8 cellular contexts compared by ENCODE assay signal in the genomic region with DNA sequence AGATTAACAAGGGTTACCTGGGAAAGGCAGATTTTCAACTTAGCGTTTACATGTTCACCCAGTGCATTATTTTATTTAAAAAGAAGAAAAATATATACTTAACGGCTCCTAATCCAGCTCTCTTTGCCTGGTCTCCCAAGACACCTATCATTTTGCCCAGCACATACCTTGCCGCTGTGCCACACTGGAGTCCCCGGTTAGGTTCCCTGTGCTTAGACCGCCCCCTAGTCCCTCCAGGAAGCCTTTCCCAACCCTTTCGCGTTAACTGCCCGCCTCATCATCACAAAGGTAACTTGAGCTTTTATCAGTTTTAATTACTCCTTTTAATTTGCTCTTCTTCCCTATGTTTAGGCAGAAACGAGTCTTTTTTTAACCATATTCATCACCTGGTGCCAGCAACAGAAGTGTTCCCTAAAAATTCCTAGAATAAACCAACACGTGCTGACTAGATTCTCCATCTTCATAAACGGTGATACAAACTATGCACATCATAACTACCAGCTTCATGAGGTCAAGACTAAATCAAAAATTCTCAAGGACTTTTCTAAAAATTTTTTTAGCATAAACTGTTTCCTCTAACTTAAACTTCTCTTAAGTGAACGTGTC. TPM values are rescaled to one million over a fixed set of nuclear protein-coding genes. Genes with fewer than 3 reads are reported as not detected.
DNase-seq lines count a peak whose midpoint lies in the region; ATAC-seq and TF ChIP-seq lines count a peak whose summit lies in the region.

No MANE protein-coding gene starts in this region.

- in situ Hi-C loops in transverse colon (cut with MboI; ENCODE audit: low pct_ligation_motif_present in 1 of 4, low pct_unique_long_range_greater_than_20kb in 1 of 4, low sequenced_read_pairs in 3 of 4) = no loop called here

- H3K27me3 ChIP-seq in lower lobe of right lung (ENCODE audit: low read depth) = no peaks in the 10 kb centered on the region
- H3K27me3 ChIP-seq in transverse colon = no peaks in the 10 kb centered on the region

- TF ChIP-seq CTCF in lower lobe of right lung (IDR thresholded peaks at IDR 0.05) = peak; percentile 16
- peak in 1 of 5 experiments; percentile 14 for TF ChIP-seq CTCF in transverse colon (IDR thresholded peaks at IDR 0.05)

- H3K4me3 Mint-ChIP-seq in activated T-cell treated with anti-CD3 and anti-CD28 coated beads, Interleukin-2, amount 50 U/mL, for 72 hours = peak overlapping the region; percentile 83 to 89

- peak overlapping the region; percentile 64 for H3K4me3 ChIP-seq in lower lobe of right lung
- peak overlapping the region in 3 of 4 donors; percentile 32 to 63 (median 55) for H3K4me3 ChIP-seq in transverse colon

- peaks cover 3 to 18% of the 10 kb centered on the region in 2 donors for H3K36me3 Mint-ChIP-seq in activated T-cell treated with anti-CD3 and anti-CD28 coated beads, Interleukin-2, amount 50 U/mL, for 72 hours (ENCODE audit: insufficient read depth in 2 of 2)

- WGBS in transverse colon (ENCODE audit: low coverage in 1 of 2), 2 donors = 31 to 33% methylated on average over 7 to 12 of the region's 12 CpGs

- peaks cover 12% of the 10 kb centered on the region for H3K4me1 ChIP-seq in lower lobe of right lung
- H3K4me1 ChIP-seq in transverse colon = peaks cover 3 to 12% (median 6%) of the 10 kb centered on the region in 4 donors

- H3K27ac Mint-ChIP-seq in activated T-cell treated with anti-CD3 and anti-CD28 coated beads, Interleukin-2, amount 50 U/mL, for 72 hours = peak overlapping the region; percentile 54

- no peak for TF ChIP-seq POLR2A in transverse colon (IDR thresholded peaks at IDR 0.05)

- H3K9me3 Mint-ChIP-seq in activated T-cell treated with anti-CD3 and anti-CD28 coated beads, Interleukin-2, amount 50 U/mL, for 72 hours = no peaks in the 10 kb centered on the region

- H3K9me3 ChIP-seq in lower lobe of right lung (no peaks in the 10 kb centered on the region), transverse colon (no peaks in the 10 kb centered on the region)

- DNase-seq in activated T-cell treated with anti-CD3 and anti-CD28 coated beads, Interleukin-2, amount 50 U/mL, for 72 hours = no peak
- DNase-seq in activated T-cell treated with anti-CD3 and anti-CD28 coated beads, Interleukin-2, amount 50 U/mL, for 48 hours = no peak
- peak; percentile 60 to 77 for DNase-seq in NCI-H526 (lab: John Stamatoyannopoulos, UW)
- no peak for DNase-seq in lower lobe of right lung
- peak; percentile 48 for DNase-seq in transverse colon
- DNase-seq in middle frontal gyrus (ENCODE audit: extremely low spot score, low spot score) = no peak

- TF ChIP-seq EP300 in transverse colon (IDR thresholded peaks at IDR 0.05; ENCODE audit: low read depth) = no peak

- peaks cover 59% of the 10 kb centered on the region for H3K36me3 ChIP-seq in lower lobe of right lung
- H3K36me3 ChIP-seq in transverse colon = peaks cover 0 to 26% (median 7%) of the 10 kb centered on the region in 4 donors

- intact Hi-C loops in lower lobe of right lung (cut with DNase I) (no loop called here), transverse colon (cut with DNase I; ENCODE audit: low total_unique reads) (no loop called here)

- H3K27ac ChIP-seq in cingulate gyrus (ENCODE audit: low read depth, low read length) (peak overlapping the region; percentile 75), lower lobe of right lung (peak overlapping the region; percentile 90), transverse colon (peak overlapping the region; percentile 84 to 91 (median 88))

- H3K4me1 Mint-ChIP-seq in activated T-cell treated with anti-CD3 and anti-CD28 coated beads, Interleukin-2, amount 50 U/mL, for 72 hours (ENCODE audit: low read depth) = peaks cover 26% of the 10 kb centered on the region

- H3K27me3 Mint-ChIP-seq in activated T-cell treated with anti-CD3 and anti-CD28 coated beads, Interleukin-2, amount 50 U/mL, for 72 hours (ENCODE audit: low read depth) = no peaks in the 10 kb centered on the region

- ATAC-seq in activated T-cell treated with anti-CD3 and anti-CD28 coated beads, Interleukin-2, amount 50 U/mL, for 72 hours (replicated peaks in 1 of 2) = no peak
- ATAC-seq in lower lobe of right lung = peak; percentile 65 to 69
- ATAC-seq in GM21723 (IDR thresholded peaks at IDR 0.05; ENCODE audit: unreplicated experiment) = no peak

RNA-seq across cellular contexts. Expression of gene DNAJA1, which starts 19.7 kb away (rescaled TPM):
- total RNA-seq in activated T-cell treated with anti-CD3 and anti-CD28 coated beads, Interleukin-2, amount 50 U/mL, for 72 hours = 100 to 1,000 TPM; 108 to 112 TPM
- total RNA-seq in lower lobe of right lung (155 TPM), transverse colon (10 to 100 TPM in 3 of 4 donors, 1 to 10 TPM in 1; 7.9 to 68.3 (median 47.1) TPM)

RNA-seq across cellular contexts. Expression of gene SMU1, which starts 31.7 kb away (rescaled TPM):
- 10 to 100 TPM; 23.4 to 27.6 TPM for total RNA-seq in activated T-cell treated with anti-CD3 and anti-CD28 coated beads, Interleukin-2, amount 50 U/mL, for 72 hours
- total RNA-seq in lower lobe of right lung (20.5 TPM), transverse colon (10 to 100 TPM in 2 of 4 donors, 1 to 10 TPM in 2; 7.2 to 14.6 (median 10.4) TPM)

RNA-seq across cellular contexts. Expression of gene APTX, which starts 43.4 kb away (rescaled TPM):
- 10 to 100 TPM; 45.1 to 54.6 TPM for total RNA-seq in activated T-cell treated with anti-CD3 and anti-CD28 coated beads, Interleukin-2, amount 50 U/mL, for 72 hours
- 21.2 TPM for total RNA-seq in lower lobe of right lung
- total RNA-seq in transverse colon = 10 to 100 TPM in 3 of 4 donors, 1 to 10 TPM in 1; 8.6 to 24.1 (median 13.7) TPM

Comparison
In these comparisons a context has a peak if more than half of its experiments do, and no peak if none do; other contexts are left out.
1. ATAC-seq: peak in lower lobe of right lung (2 of 2); none in activated T-cell treated with anti-CD3 and anti-CD28 coated beads, Interleukin-2, amount 50 U/mL, for 72 hours (0 of 2) and GM21723 (single experiment).
2. DNase-seq: peak in NCI-H526 (2 of 2) and transverse colon (single experiment); none in activated T-cell treated with anti-CD3 and anti-CD28 coated beads, Interleukin-2, amount 50 U/mL, for 72 hours (0 of 2), activated T-cell treated with anti-CD3 and anti-CD28 coated beads, Interleukin-2, amount 50 U/mL, for 48 hours (0 of 2), lower lobe of right lung (single experiment) and middle frontal gyrus (single experiment).
3. Peak in every context shown above with its lines, with median percentiles within 50 percentile points of each other: H3K27ac ChIP-seq.